13 cellular contexts compared by ENCODE assay signal in genomic region chr5:138932171-138932810, GRCh38. TPM values are rescaled to one million over a fixed set of nuclear protein-coding genes. Genes with fewer than 3 reads are reported as not detected.
DNase-seq lines count a peak whose midpoint lies in the region; ATAC-seq, FAIRE-seq and TF ChIP-seq lines count a peak whose summit lies in the region.
"Had no signal": no experiment of that assay in that cellular context is flagged by ENCODE, and none has a peak within 500 bp of the region (broad histone marks: within the 10 kb centered on the region; RNA-seq: fewer than 3 reads in every experiment).

No MANE protein-coding gene starts in this region.

- H2BK5ac ChIP-seq in H1 (ENCODE audit: low read depth, low read length): no peak overlapping the region

- peak; percentile 76 to 86 for TF ChIP-seq RAD21 in H1 (IDR thresholded peaks at IDR 0.05 in 1 of 2, conservative IDR thresholded peaks at IDR 0.05 in 1 of 2; ENCODE audit: low read depth in 2 of 2, low read length in 2 of 2)

- H2AK5ac ChIP-seq in H1 (ENCODE audit: low read depth, low read length): no peak overlapping the region

- no peaks in the 10 kb centered on the region for H3F3A ChIP-seq in Loucy (ENCODE audit: low read depth)

- peaks cover 5% of the 10 kb centered on the region; the same call in 1 of the 2 replicates for H3K79me1 ChIP-seq in H1 (ENCODE audit: low read depth, low read length)

- CTCF ChIA-PET in MCF 10A (lab: Yijun Ruan, JAX): interaction anchor here (0.6 to 1.0 kb wide), 5 partner anchors 17 to 581 kb away, joined by 3 to 5 read pairs (median 3); no protein-coding TSS in a partner anchor
- CTCF ChIA-PET in mammary epithelial cell (lab: Charles Lee; ENCODE audit: low non-redundant PET): no interaction called here
- CTCF ChIA-PET in H1 (lab: Charles Lee; ENCODE audit: partially characterized antibody): interaction anchor here (0.6 to 3.0 kb wide), 28 partner anchors 8 to 290 kb away, joined by 3 to 19 read pairs (median 4); partner anchors contain the start of gene LRRTM2

- H3K27me3 ChIP-seq in mammary epithelial cell (ENCODE audit: insufficient read depth, low read length) (no peaks in the 10 kb centered on the region), Loucy (ENCODE audit: insufficient read depth, low read length, poor library complexity, severe bottlenecking) (no peaks in the 10 kb centered on the region), H1 (replicated peaks in 1 of 4; ENCODE audit: control insufficient read depth in 3 of 4, extremely low read depth in 1 of 4, insufficient read depth in 3 of 4, low read length in 3 of 4) (no peaks in the 10 kb centered on the region)
- H3K27me3 ChIP-seq: colonic mucosa, upper lobe of left lung had no signal

- intact Hi-C loops in MCF 10A (cut with micrococcal nuclease): no loop called here
- intact Hi-C loops in mammary epithelial cell (cut with micrococcal nuclease): loop anchor here (5.0 to 10.0 kb wide), 2 partner anchors 287 to 330 kb away; no protein-coding TSS in a partner anchor

- dilution Hi-C loops in mammary epithelial cell (cut with HindIII; ENCODE audit: low sequenced_read_pairs): loop anchor here (5.0 kb wide), 1 partner anchor 35 kb away; no protein-coding TSS in a partner anchor

- peaks cover 99% of the 10 kb centered on the region for H3K36me3 Mint-ChIP-seq in MCF 10A (ENCODE audit: insufficient read depth, unreplicated experiment)
- H3K36me3 Mint-ChIP-seq in stimulated activated naive B cell treated with anti-CD40 and anti-IgM and Interleukin-4, amounts not matched to agents 10 μg/mL and 1 μg/mL and 100 μg/mL, for 72 hours: peaks cover 63 to 78% of the 10 kb centered on the region in 2 donors

- no peaks in the 10 kb centered on the region for H3K4me1 ChIP-seq in mammary epithelial cell (ENCODE audit: insufficient read depth, low read length)
- no peaks in the 10 kb centered on the region for H3K4me1 ChIP-seq in Loucy (ENCODE audit: insufficient read depth, low read length, poor library complexity, severe bottlenecking)
- H3K4me1 ChIP-seq in H1 (replicated peaks in 1 of 4; ENCODE audit: control insufficient read depth in 3 of 4, insufficient read depth in 4 of 4, low read length in 3 of 4): peaks cover 0 to 14% (median 5%) of the 10 kb centered on the region in 4 experiments; a peak in 5 of 7 replicates
- H3K4me1 ChIP-seq: colonic mucosa, parathyroid adenoma had no signal

- in situ Hi-C loops in mammary epithelial cell (cut with MboI; ENCODE audit: low sequenced_read_pairs in 2 of 2): no loop called here

- POLR2A ChIA-PET in MCF 10A (lab: Yijun Ruan, JAX) (interaction anchor here (0.6 kb wide), 1 partner anchor 348 kb away, joined by 3 read pairs; no protein-coding TSS in a partner anchor), H1 (lab: Charles Lee; ENCODE audit: partially characterized antibody) (no interaction called here)

- 96% methylated on average over 17 of the region's 20 CpGs for WGBS in mammary epithelial cell (ENCODE audit: low coverage, missing lambda C conversion rate)
- WGBS in H1 (ENCODE audit: extremely low coverage in 1 of 2, insufficient coverage in 1 of 2, insufficient read length in 1 of 2, insufficient replicate concordance in 2 of 2, low coverage in 1 of 2, low lambda C conversion rate in 2 of 2, missing lambda C conversion rate in 1 of 2), 2 experiments: 79% methylated on average over 20 of the region's 20 CpGs; no CpG with 5 or more reads in 1 of the 2 experiments

- no peak overlapping the region for H2BK120ac ChIP-seq in H1 (replicated peaks; ENCODE audit: low read depth, low read length)

- no peak overlapping the region for H3K4me3 Mint-ChIP-seq in MCF 10A (ENCODE audit: unreplicated experiment)
- no peak overlapping the region for H3K4me3 Mint-ChIP-seq in stimulated activated naive B cell treated with anti-CD40 and anti-IgM and Interleukin-4, amounts not matched to agents 10 μg/mL and 1 μg/mL and 100 μg/mL, for 72 hours

- FAIRE-seq in H1 (lab: Jason Lieb, UNC): no peak

- no peak overlapping the region for H4K5ac ChIP-seq in H1 (ENCODE audit: insufficient read length, low read depth, low read length)

- H3K9me2 ChIP-seq in Loucy (replicated peaks; ENCODE audit: low read depth, low read length): no peaks in the 10 kb centered on the region

- H4K20me1 ChIP-seq in mammary epithelial cell (ENCODE audit: insufficient read depth, low read length): no peaks in the 10 kb centered on the region
- no peaks in the 10 kb centered on the region for H4K20me1 ChIP-seq in Loucy (ENCODE audit: insufficient read depth, low read length, poor library complexity, severe bottlenecking)
- peaks cover 0 to 1% of the 10 kb centered on the region in 2 experiments for H4K20me1 ChIP-seq in H1 (replicated peaks in 1 of 2; ENCODE audit: control insufficient read depth in 1 of 2, insufficient read depth in 2 of 2, low read length in 2 of 2)

- TF ChIP-seq CTCF in MCF 10A (IDR thresholded peaks at IDR 0.05; ENCODE audit: unreplicated experiment) (no peak), mammary epithelial cell (conservative IDR thresholded peaks at IDR 0.05 in 1 of 2, IDR thresholded peaks at IDR 0.05 in 1 of 2; ENCODE audit: extremely low read depth in 1 of 2, insufficient read depth in 1 of 2, low read depth in 1 of 2, low read length in 2 of 2) (no peak), Loucy (conservative IDR thresholded peaks at IDR 0.05; ENCODE audit: low read length) (peak; percentile 42), H1 (IDR thresholded peaks at IDR 0.05; ENCODE audit: control extremely low read depth in 1 of 3, insufficient read depth in 1 of 3, low read depth in 1 of 3, low read length in 3 of 3) (peak; percentile 77 to 93 (median 86)), retinal pigment epithelial cell (conservative IDR thresholded peaks at IDR 0.05; ENCODE audit: low read depth, low read length) (peak; percentile 19)

- no peak overlapping the region for H3K18ac ChIP-seq in H1 (ENCODE audit: extremely low read depth, low read length)

- H3K9ac ChIP-seq in mammary epithelial cell (ENCODE audit: insufficient read depth, low read length) (no peak overlapping the region), Loucy (ENCODE audit: low read depth, low read length, poor library complexity, severe bottlenecking) (no peak overlapping the region), H1 (replicated peaks in 1 of 4; ENCODE audit: extremely low read depth in 1 of 4, low read depth in 3 of 4, low read length in 3 of 4) (no peak overlapping the region)
- H3K9ac ChIP-seq: GM23248, parathyroid adenoma had no signal

- H3K56ac ChIP-seq in H1 (replicated peaks; ENCODE audit: insufficient read length, low read depth, low read length): no peak overlapping the region

- DNase-seq in MCF 10A (ENCODE audit: unreplicated experiment) (peak; percentile 30), mammary epithelial cell (no peak), H1 (ENCODE audit: low read depth in 1 of 2, low spot score in 2 of 2) (no peak), retinal pigment epithelial cell (ENCODE audit: low read depth) (no peak), cerebellar cortex (ENCODE audit: low spot score) (no peak)
- DNase-seq in stimulated activated naive B cell treated with anti-CD40 and anti-IgM and Interleukin-4, amounts not matched to agents 10 μg/mL and 1 μg/mL and 100 μg/mL, for 72 hours: no peak
- DNase-seq: colonic mucosa, GM23248, NCI-H2171 had no signal

- H2BK12ac ChIP-seq in H1 (ENCODE audit: low read depth, low read length): no peak overlapping the region

- H3K27ac Mint-ChIP-seq in MCF 10A (ENCODE audit: low read depth, unreplicated experiment): peak overlapping the region; percentile 20
- H3K27ac Mint-ChIP-seq in stimulated activated naive B cell treated with anti-CD40 and anti-IgM and Interleukin-4, amounts not matched to agents 10 μg/mL and 1 μg/mL and 100 μg/mL, for 72 hours: no peak overlapping the region

- no peak overlapping the region for H3K14ac ChIP-seq in H1 (ENCODE audit: insufficient read length)

- H2BK20ac ChIP-seq in H1 (ENCODE audit: low read length): no peak overlapping the region

- H3K36me3 ChIP-seq in mammary epithelial cell (ENCODE audit: insufficient read depth, low read length) (peaks cover 26% of the 10 kb centered on the region), Loucy (ENCODE audit: insufficient read depth, low read length) (peaks cover 48% of the 10 kb centered on the region; the same call in 1 of the 2 replicates), H1 (ENCODE audit: control insufficient read depth in 2 of 4, insufficient read depth in 4 of 4, low read length in 3 of 4) (peaks cover 29 to 73% (median 43%) of the 10 kb centered on the region in 4 experiments)

- no peak overlapping the region for H2BK15ac ChIP-seq in H1 (ENCODE audit: low read length)

- no peaks in the 10 kb centered on the region for H3K27me3 Mint-ChIP-seq in MCF 10A (ENCODE audit: insufficient read depth, unreplicated experiment)
- no peaks in the 10 kb centered on the region for H3K27me3 Mint-ChIP-seq in stimulated activated naive B cell treated with anti-CD40 and anti-IgM and Interleukin-4, amounts not matched to agents 10 μg/mL and 1 μg/mL and 100 μg/mL, for 72 hours

- peaks cover 4% of the 10 kb centered on the region for H3K79me2 ChIP-seq in mammary epithelial cell (ENCODE audit: insufficient read depth, low read length)
- no peaks in the 10 kb centered on the region for H3K79me2 ChIP-seq in Loucy (ENCODE audit: insufficient read depth, low read length)
- no peaks in the 10 kb centered on the region for H3K79me2 ChIP-seq in H1 (ENCODE audit: control insufficient read depth in 1 of 2, insufficient read depth in 2 of 2, low read length in 2 of 2)
- H3K79me2 ChIP-seq: parathyroid adenoma had no signal

- H3K27ac ChIP-seq in mammary epithelial cell (ENCODE audit: insufficient read depth, low read depth, low read length) (no peak overlapping the region), H1 (ENCODE audit: low read depth, low read length) (no peak overlapping the region)
- H3K27ac ChIP-seq: colonic mucosa, GM23248, parathyroid adenoma, upper lobe of left lung had no signal

- H3K23me2 ChIP-seq in H1 (ENCODE audit: low read depth, low read length): no peaks in the 10 kb centered on the region

- H3K9me3 ChIP-seq in mammary epithelial cell (replicated peaks; ENCODE audit: insufficient read depth, low read length): no peaks in the 10 kb centered on the region
- H3K9me3 ChIP-seq in Loucy (ENCODE audit: insufficient read depth, low read depth, low read length): no peaks in the 10 kb centered on the region
- H3K9me3 ChIP-seq in H1 (ENCODE audit: insufficient read depth in 2 of 2, low read depth in 1 of 2, low read length in 1 of 2): no peaks in the 10 kb centered on the region
- H3K9me3 ChIP-seq: colonic mucosa, upper lobe of left lung had no signal

- TF ChIP-seq POLR2A in H1 (IDR thresholded peaks at IDR 0.05; ENCODE audit: control extremely low read depth in 1 of 2, low read depth in 2 of 2, low read length in 2 of 2): no peak

- no peak overlapping the region for H4K91ac ChIP-seq in H1 (replicated peaks; ENCODE audit: insufficient read length, low read length)

- H4K8ac ChIP-seq in H1 (ENCODE audit: extremely low read depth, insufficient read depth, low read length): no peak overlapping the region

- no peaks in the 10 kb centered on the region for H3K4me1 Mint-ChIP-seq in MCF 10A (ENCODE audit: insufficient read depth, unreplicated experiment)
- no peaks in the 10 kb centered on the region for H3K4me1 Mint-ChIP-seq in stimulated activated naive B cell treated with anti-CD40 and anti-IgM and Interleukin-4, amounts not matched to agents 10 μg/mL and 1 μg/mL and 100 μg/mL, for 72 hours

- H3K4me3 ChIP-seq in mammary epithelial cell (replicated peaks in 1 of 3; ENCODE audit: insufficient read depth in 1 of 3, low read depth in 2 of 3, low read length in 3 of 3): no peak overlapping the region
- no peak overlapping the region for H3K4me3 ChIP-seq in Loucy (ENCODE audit: low read length, poor library complexity, severe bottlenecking)
- H3K4me3 ChIP-seq in H1 (ENCODE audit: extremely low read depth in 1 of 4, insufficient read depth in 2 of 4, low read depth in 3 of 4, low read length in 4 of 4): no peak overlapping the region
- no peak overlapping the region for H3K4me3 ChIP-seq in retinal pigment epithelial cell (ENCODE audit: low read length)
- H3K4me3 ChIP-seq: colonic mucosa, GM23248, upper lobe of left lung had no signal

- no peaks in the 10 kb centered on the region for H3K9me3 Mint-ChIP-seq in MCF 10A (ENCODE audit: unreplicated experiment)
- H3K9me3 Mint-ChIP-seq in stimulated activated naive B cell treated with anti-CD40 and anti-IgM and Interleukin-4, amounts not matched to agents 10 μg/mL and 1 μg/mL and 100 μg/mL, for 72 hours: no peaks in the 10 kb centered on the region

- BruUV-seq in MCF 10A (replicated peaks; lab: Mats Ljungman, UMichigan) (no TSS peak), mammary epithelial cell (replicated peaks; lab: Mats Ljungman, UMichigan) (no TSS peak)

- H3K4ac ChIP-seq in H1 (replicated peaks; ENCODE audit: insufficient read length, low read depth, low read length): no peak overlapping the region

- ATAC-seq in stimulated activated naive B cell treated with anti-CD40 and anti-IgM and Interleukin-4, amounts not matched to agents 10 μg/mL and 1 μg/mL and 100 μg/mL, for 72 hours (replicated peaks): no peak
- no peak for ATAC-seq in HG03439 (IDR thresholded peaks at IDR 0.05; ENCODE audit: unreplicated experiment)

- H2AFZ ChIP-seq in mammary epithelial cell (ENCODE audit: low read depth, low read length): no peak overlapping the region
- H2AFZ ChIP-seq in Loucy (ENCODE audit: low read length): no peak overlapping the region
- no peak overlapping the region for H2AFZ ChIP-seq in H1 (ENCODE audit: low read length)
- H2AFZ ChIP-seq: GM23248, parathyroid adenoma had no signal

- no peak overlapping the region for H3K23ac ChIP-seq in H1 (ENCODE audit: insufficient read length)

- H3K4me2 ChIP-seq in mammary epithelial cell (ENCODE audit: insufficient read depth, low read depth, low read length) (no peak overlapping the region), Loucy (ENCODE audit: low read depth, low read length, poor library complexity, severe bottlenecking) (no peak overlapping the region), H1 (ENCODE audit: insufficient read depth in 1 of 2, low read depth in 2 of 2, low read length in 2 of 2) (no peak overlapping the region)

- no peak for TF ChIP-seq EP300 in H1 (IDR thresholded peaks at IDR 0.05; ENCODE audit: borderline replicate concordance in 1 of 2, low read depth in 2 of 2, low read length in 2 of 2)

RNA-seq across cellular contexts. Expression of gene LRRTM2, which starts 57.2 kb away (rescaled TPM):
- total RNA-seq in MCF 10A (2022) (not detected in 2 replicates), mammary epithelial cell (1 to 10 TPM; 1.1 to 1.2 TPM)
- polyA plus RNA-seq in mammary epithelial cell (0.76 TPM), H1 (2011; rRNA removed) (not detected in 2 replicates)
- polyA minus RNA-seq in mammary epithelial cell: 0.47 TPM
- total RNA-seq in H1 (2021; fragmentation: NEBNext Ultra II Directional; extraction: Animal tissue kit (Norgen Biotek cat#: 25700)): not detected in 2 replicates
- not detected for polyA plus RNA-seq in H1 (2011; cell fraction: cytosol; rRNA removed)
- 0.07 TPM for polyA plus RNA-seq in H1 (2011; cell fraction: nucleus; rRNA removed)
- not detected in 4 replicates for polyA plus RNA-seq in H1 (2012, experiment 1 of 2)
- not detected for polyA plus RNA-seq in H1 (2012, experiment 2 of 2)
- not detected for polyA plus RNA-seq in H1 (2013, experiment 1 of 2)
- polyA plus RNA-seq in H1 (2013, experiment 2 of 2): not detected
- not detected in 2 replicates for polyA minus RNA-seq in H1 (2011; rRNA and poly(A)+ RNA removed)
- polyA minus RNA-seq in H1 (2011; cell fraction: cytosol; rRNA and poly(A)+ RNA removed): not detected
- polyA minus RNA-seq in H1 (2011; cell fraction: nucleus; rRNA and poly(A)+ RNA removed): not detected

Comparison
In these comparisons a context has a peak if more than half of its experiments do, and no peak if none do; other contexts are left out.
1. CTCF ChIP-seq: peak in Loucy (single experiment), H1 (3 of 3) and retinal pigment epithelial cell (single experiment); none in MCF 10A (single experiment) and mammary epithelial cell (0 of 2).